In genomic region chr7:149196151-149196704, GRCh38 we compare ENCODE assay signal across 1 cellular context.
TF ChIP-seq lines count a peak whose summit lies in the region.

No MANE protein-coding gene starts in this region.

TF ChIP-seq in IMR-90, 13 proteins besides CTCF, POLR2A, EP300 and RAD21:
- no peak for TF ChIP-seq RFX5 (IDR thresholded peaks at IDR 0.05; ENCODE audit: low read depth, low read length)
- no peak for TF ChIP-seq MAFK (IDR thresholded peaks at IDR 0.05; ENCODE audit: low read depth, low read length)
- no peak for TF ChIP-seq NFE2L2 (IDR thresholded peaks at IDR 0.05; ENCODE audit: low read depth, low read length)
- TF ChIP-seq SMC3 (IDR thresholded peaks at IDR 0.05; ENCODE audit: low read depth, low read length): no peak
- TF ChIP-seq FOS (IDR thresholded peaks at IDR 0.05; ENCODE audit: low read depth, low read length): no peak
- TF ChIP-seq MXI1 (IDR thresholded peaks at IDR 0.05; ENCODE audit: borderline replicate concordance, low read depth, low read length): no peak
- TF ChIP-seq BHLHE40 (IDR thresholded peaks at IDR 0.05; ENCODE audit: low read depth, low read length): no peak
- no peak for TF ChIP-seq RCOR1 (IDR thresholded peaks at IDR 0.05; ENCODE audit: insufficient replicate concordance, low read length)
- no peak for TF ChIP-seq USF2 (IDR thresholded peaks at IDR 0.05; ENCODE audit: low read depth, low read length)
- no peak for TF ChIP-seq CEBPB (IDR thresholded peaks at IDR 0.05; ENCODE audit: low read depth, low read length)
- no peak for TF ChIP-seq CHD1 (IDR thresholded peaks at IDR 0.05; ENCODE audit: low read depth, low read length)
- no peak for TF ChIP-seq ELK1 (IDR thresholded peaks at IDR 0.05; ENCODE audit: borderline replicate concordance, low read depth, low read length)
